Comparison of ENCODE assay signal across 12 cellular contexts in the genomic region with DNA sequence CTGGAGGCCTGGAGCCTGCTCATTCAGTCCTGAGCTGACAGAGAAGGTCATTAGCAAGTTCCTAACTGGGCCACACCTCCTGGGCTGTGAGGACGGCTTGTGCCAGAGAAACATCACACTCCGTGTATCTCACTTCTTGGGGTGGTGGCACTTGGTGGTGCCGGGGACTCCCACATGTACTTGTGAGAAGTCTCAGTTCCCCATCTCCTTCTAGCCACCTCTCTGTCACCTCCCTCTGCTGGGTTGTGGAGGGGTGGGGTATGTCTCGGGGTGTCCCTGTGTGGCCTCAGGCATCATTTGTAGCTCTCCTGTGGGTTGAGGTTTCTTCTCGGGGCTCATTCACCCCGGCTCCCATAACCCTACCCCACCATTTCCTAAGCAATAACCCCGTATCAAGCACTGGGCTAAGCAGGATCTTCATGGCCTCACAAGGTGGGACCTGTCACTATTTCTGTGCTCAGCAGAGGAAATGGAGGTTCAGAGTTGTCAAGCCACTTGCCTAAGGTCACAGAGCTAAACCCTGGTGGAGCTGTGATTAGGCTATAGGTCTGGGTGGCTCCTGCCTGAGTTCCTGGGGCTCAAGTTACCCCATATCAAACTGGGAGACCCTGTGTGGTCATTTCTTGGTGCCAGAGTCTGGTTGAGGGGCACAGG.
DNase-seq lines count a peak whose midpoint lies in the region; ATAC-seq, FAIRE-seq and TF ChIP-seq lines count a peak whose summit lies in the region.
"Had no signal": no experiment of that assay in that cellular context is flagged by ENCODE, and none has a peak within 500 bp of the region (broad histone marks: within the 10 kb centered on the region; RNA-seq: fewer than 3 reads in every experiment).

No MANE protein-coding gene starts in this region.

- no peaks in the 10 kb centered on the region for H3K36me3 Mint-ChIP-seq in activated B cell treated with CpG ODN at 0.5 μM for 24 hours (ENCODE audit: low read depth)
- H3K36me3 Mint-ChIP-seq: activated CD4-positive, alpha-beta memory T cell treated with anti-CD3 and anti-CD28 coated beads for 36 hours had no signal

- FAIRE-seq in GM12891 (lab: Jason Lieb, UNC), result peak; percentile 98
- FAIRE-seq: HTR-8/SVneo had no signal

- no peak overlapping the region for H3K4me3 Mint-ChIP-seq in activated B cell treated with CpG ODN at 0.5 μM for 24 hours
- H3K4me3 Mint-ChIP-seq: activated CD4-positive, alpha-beta memory T cell treated with anti-CD3 and anti-CD28 coated beads for 36 hours had no signal

- no peaks in the 10 kb centered on the region for H3K9me3 ChIP-seq in uterus
- H3K9me3 ChIP-seq: psoas muscle had no signal

- DNase-seq in GM12891 (ENCODE audit: insufficient read length, low spot score) (peak; percentile 85), activated B cell treated with CpG ODN at 0.5 μM for 24 hours (peak; percentile 18), SW480 (ENCODE audit: low spot score) (no peak), kidney tubule cell (ENCODE audit: low spot score) (no peak), left lobe of liver (ENCODE audit: low spot score) (no peak), uterus (no peak)
- DNase-seq: activated CD4-positive, alpha-beta memory T cell treated with anti-CD3 and anti-CD28 coated beads for 36 hours; NCI-H2081 treated with DMSO at 0.1 percent for 48 hours; psoas muscle had no signal

- peaks cover 22% of the 10 kb centered on the region for H3K4me1 Mint-ChIP-seq in activated B cell treated with CpG ODN at 0.5 μM for 24 hours

- POLR2A ChIA-PET in activated B cell treated with CpG ODN at 0.5 μM for 24 hours (lab: Charles Lee), result interaction anchor here (1.3 kb wide), 1 partner anchor 73 kb away, joined by 4 read pairs; the partner anchor contains the start of gene MTOR

- H3K27me3 ChIP-seq in uterus, result no peaks in the 10 kb centered on the region

- H3K36me3 ChIP-seq in uterus, result no peaks in the 10 kb centered on the region

- TF ChIP-seq POLR2A in GM12891 (IDR thresholded peaks at IDR 0.05; ENCODE audit: low read depth, low read length) (no peak), uterus (IDR thresholded peaks at IDR 0.05) (no peak)

- no peak overlapping the region for H3K27ac Mint-ChIP-seq in activated B cell treated with CpG ODN at 0.5 μM for 24 hours
- H3K27ac Mint-ChIP-seq: activated CD4-positive, alpha-beta memory T cell treated with anti-CD3 and anti-CD28 coated beads for 36 hours had no signal

- ATAC-seq in GM19455 (IDR thresholded peaks at IDR 0.05; ENCODE audit: unreplicated experiment), result peak; percentile 89
- peak; percentile 83 for ATAC-seq in HG02973 (IDR thresholded peaks at IDR 0.05; ENCODE audit: unreplicated experiment)
- peak; percentile 87 for ATAC-seq in activated B cell treated with CpG ODN at 0.5 μM for 24 hours (ENCODE audit: low read depth)
- no peak for ATAC-seq in left lobe of liver
- ATAC-seq: psoas muscle had no signal

- CTCF ChIA-PET in activated B cell treated with CpG ODN at 0.5 μM for 24 hours (lab: Charles Lee), result interaction anchor here (2.0 kb wide), 1 partner anchor 308 kb away, joined by 9 read pairs; no protein-coding TSS in a partner anchor

- H3K27ac ChIP-seq in uterus, result no peak overlapping the region
- H3K27ac ChIP-seq: psoas muscle had no signal

- peaks cover 25% of the 10 kb centered on the region for H3K27me3 Mint-ChIP-seq in activated B cell treated with CpG ODN at 0.5 μM for 24 hours

- H3K4me3 ChIP-seq in uterus, result no peak overlapping the region
- H3K4me3 ChIP-seq: psoas muscle had no signal

- H3K9me3 Mint-ChIP-seq in activated B cell treated with CpG ODN at 0.5 μM for 24 hours, result no peaks in the 10 kb centered on the region
- H3K9me3 Mint-ChIP-seq: activated CD4-positive, alpha-beta memory T cell treated with anti-CD3 and anti-CD28 coated beads for 36 hours had no signal

- TF ChIP-seq CTCF in activated B cell treated with CpG ODN at 0.5 μM for 24 hours (IDR thresholded peaks at IDR 0.05) (no peak), uterus (IDR thresholded peaks at IDR 0.05) (no peak)

- intact Hi-C loops in activated B cell treated with CpG ODN at 0.5 μM for 24 hours (cut with micrococcal nuclease) (no loop called here), uterus (cut with DNase I; ENCODE audit: low total_unique reads) (no loop called here)

- no peaks in the 10 kb centered on the region for H3K4me1 ChIP-seq in uterus

TF ChIP-seq in GM12891, 5 proteins besides CTCF, POLR2A, EP300 and RAD21:
- TF ChIP-seq SPI1 (IDR thresholded peaks at IDR 0.05; ENCODE audit: low read depth, low read length) (peak; percentile 98), POU2F2 (IDR thresholded peaks at IDR 0.05; ENCODE audit: low read depth, low read length) (no peak)

Comparison
In these comparisons a context has a peak if more than half of its experiments do, and no peak if none do; other contexts are left out.
1. DNase-seq: peak in GM12891 (single experiment) and activated B cell treated with CpG ODN at 0.5 μM for 24 hours (single experiment); none in SW480 (single experiment), kidney tubule cell (single experiment), left lobe of liver (single experiment) and uterus (0 of 2).